ENCODE assay signal across 27 cellular contexts in the genomic region with DNA sequence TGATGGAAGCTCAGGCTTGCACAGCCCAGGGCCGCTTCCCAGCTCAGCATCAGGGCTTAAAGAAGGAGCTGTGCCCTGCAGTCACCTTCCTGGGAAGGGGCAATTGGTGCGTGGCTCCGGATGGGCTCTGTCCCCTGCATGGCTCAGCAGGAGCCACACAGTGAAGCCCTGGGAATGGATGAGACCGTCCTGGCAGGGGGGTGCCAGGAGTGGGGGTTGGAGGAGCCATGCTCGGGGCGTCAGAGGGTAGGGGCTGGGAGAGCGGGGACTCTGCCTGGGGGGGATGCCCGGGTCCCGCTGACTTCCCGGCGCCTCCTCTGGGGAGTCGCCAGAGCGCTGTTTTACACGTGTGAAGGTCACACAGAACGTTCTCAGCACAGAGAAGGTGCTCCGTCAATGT.
DNase-seq lines count a peak whose midpoint lies in the region; ATAC-seq and TF ChIP-seq lines count a peak whose summit lies in the region.
"Had no signal": no experiment of that assay in that cellular context is flagged by ENCODE, and none has a peak within 500 bp of the region (broad histone marks: within the 10 kb centered on the region; RNA-seq: fewer than 3 reads in every experiment).

No MANE protein-coding gene starts in this region.

- H3K4me1 ChIP-seq in right cardiac atrium (ENCODE audit: control insufficient read depth, insufficient read depth, low read length) (peaks cover 7% of the 10 kb centered on the region), PC-9 (replicated peaks; ENCODE audit: insufficient read depth) (peaks cover 35% of the 10 kb centered on the region), tibial artery (peaks cover 0 to 22% (median 9%) of the 10 kb centered on the region in 4 donors)
- H3K4me1 ChIP-seq: HAP-1 had no signal

- TF ChIP-seq CTCF in PC-9 (conservative IDR thresholded peaks at IDR 0.05) (no peak), tibial artery (IDR thresholded peaks at IDR 0.05) (no peak)

- no peak overlapping the region for H3K4me3 Mint-ChIP-seq in dendritic cell treated with granulocyte-macrophage colony-stimulating factor and Interleukin-4, amounts not matched to agents 40 ng/mL and 50 ng/mL, for 4 days
- no peak overlapping the region for H3K4me3 Mint-ChIP-seq in stimulated activated effector memory CD8-positive, alpha-beta T cell treated with anti-CD3 and anti-CD28 coated beads, Interleukin-12 subunit alpha, Interleukin-12 subunit beta, amount 100 ng/mL, for 72 hours
- no peak overlapping the region for H3K4me3 Mint-ChIP-seq in T-helper 2 cell treated with Interferon-gamma antibody and Interleukin-4, amounts not matched to agents 5 μg/mL and 100 μg/mL, for 36 hours
- H3K4me3 Mint-ChIP-seq: CD8-positive, alpha-beta T cell; GM23338 had no signal

- H3K27ac ChIP-seq in right cardiac atrium (ENCODE audit: low read length) (no peak overlapping the region), PC-9 (no peak overlapping the region), tibial artery (no peak overlapping the region), caudate nucleus (ENCODE audit: low read depth, low read length) (no peak overlapping the region)
- H3K27ac ChIP-seq: A549, C4-2B had no signal

- POLR2A ChIA-PET in PC-9 (lab: Charles Lee; ENCODE audit: unreplicated experiment) = no interaction called here

- H3K36me3 ChIP-seq in PC-9 (ENCODE audit: low read depth) = no peaks in the 10 kb centered on the region; the same call in 1 of the 2 replicates
- peaks cover 0 to 23% (median 7%) of the 10 kb centered on the region in 3 donors for H3K36me3 ChIP-seq in tibial artery
- H3K36me3 ChIP-seq: HAP-1 had no signal

- H3K36me3 Mint-ChIP-seq in dendritic cell treated with granulocyte-macrophage colony-stimulating factor and Interleukin-4, amounts not matched to agents 40 ng/mL and 50 ng/mL, for 4 days (ENCODE audit: low read depth) = no peaks in the 10 kb centered on the region
- H3K36me3 Mint-ChIP-seq in stimulated activated effector memory CD8-positive, alpha-beta T cell treated with anti-CD3 and anti-CD28 coated beads, Interleukin-12 subunit alpha, Interleukin-12 subunit beta, amount 100 ng/mL, for 72 hours = peaks cover 5% of the 10 kb centered on the region
- peaks cover 1% of the 10 kb centered on the region for H3K36me3 Mint-ChIP-seq in T-helper 2 cell treated with Interferon-gamma antibody and Interleukin-4, amounts not matched to agents 5 μg/mL and 100 μg/mL, for 36 hours (ENCODE audit: low read depth)
- H3K36me3 Mint-ChIP-seq: CD8-positive, alpha-beta T cell had no signal

- CTCF ChIA-PET in PC-9 (lab: Charles Lee) = no interaction called here

- peaks cover 59% of the 10 kb centered on the region for H4K20me1 ChIP-seq in PC-9 (ENCODE audit: insufficient read depth)

- H3K27me3 Mint-ChIP-seq in dendritic cell treated with granulocyte-macrophage colony-stimulating factor and Interleukin-4, amounts not matched to agents 40 ng/mL and 50 ng/mL, for 4 days = peaks cover 36% of the 10 kb centered on the region
- no peaks in the 10 kb centered on the region for H3K27me3 Mint-ChIP-seq in T-helper 2 cell treated with Interferon-gamma antibody and Interleukin-4, amounts not matched to agents 5 μg/mL and 100 μg/mL, for 36 hours (ENCODE audit: low read depth)

- H3K9me2 ChIP-seq in PC-9 (ENCODE audit: insufficient read depth) = no peaks in the 10 kb centered on the region

- 71% methylated on average over 16 of the region's 16 CpGs for WGBS in right cardiac atrium

- BruUV-seq in PC-9 (replicated peaks; lab: Mats Ljungman, UMichigan) = TSS peak; percentile 5

- H3K27me3 ChIP-seq in right cardiac atrium (ENCODE audit: control insufficient read depth, insufficient read depth) = no peaks in the 10 kb centered on the region
- H3K27me3 ChIP-seq in PC-9 (ENCODE audit: insufficient read depth, low read depth) = no peaks in the 10 kb centered on the region
- H3K27me3 ChIP-seq in tibial artery = no peaks in the 10 kb centered on the region

- no peak overlapping the region for H2AFZ ChIP-seq in PC-9
- H2AFZ ChIP-seq: GM23338 had no signal

- peak overlapping the region; percentile 17 for H3K27ac Mint-ChIP-seq in dendritic cell treated with granulocyte-macrophage colony-stimulating factor and Interleukin-4, amounts not matched to agents 40 ng/mL and 50 ng/mL, for 4 days
- peak overlapping the region; percentile 14 for H3K27ac Mint-ChIP-seq in stimulated activated effector memory CD8-positive, alpha-beta T cell treated with anti-CD3 and anti-CD28 coated beads, Interleukin-12 subunit alpha, Interleukin-12 subunit beta, amount 100 ng/mL, for 72 hours
- H3K27ac Mint-ChIP-seq in T-helper 2 cell treated with Interferon-gamma antibody and Interleukin-4, amounts not matched to agents 5 μg/mL and 100 μg/mL, for 36 hours = no peak overlapping the region
- H3K27ac Mint-ChIP-seq: CD8-positive, alpha-beta T cell; GM23338 had no signal

- H3K9me3 ChIP-seq in right cardiac atrium (ENCODE audit: control insufficient read depth, low read length) (no peaks in the 10 kb centered on the region), PC-9 (ENCODE audit: insufficient read depth, low read depth) (no peaks in the 10 kb centered on the region), tibial artery (no peaks in the 10 kb centered on the region)
- H3K9me3 ChIP-seq: A549, Caco-2, HAP-1 had no signal

- H3K4me3 ChIP-seq in right cardiac atrium (ENCODE audit: low read length) (no peak overlapping the region), PC-9 (peak overlapping the region; percentile 100), tibial artery (no peak overlapping the region)
- H3K4me3 ChIP-seq: A549, GM12878, GM23338, HAP-1 had no signal

- no peaks in the 10 kb centered on the region for H3K9me3 Mint-ChIP-seq in dendritic cell treated with granulocyte-macrophage colony-stimulating factor and Interleukin-4, amounts not matched to agents 40 ng/mL and 50 ng/mL, for 4 days
- no peaks in the 10 kb centered on the region for H3K9me3 Mint-ChIP-seq in stimulated activated effector memory CD8-positive, alpha-beta T cell treated with anti-CD3 and anti-CD28 coated beads, Interleukin-12 subunit alpha, Interleukin-12 subunit beta, amount 100 ng/mL, for 72 hours
- no peaks in the 10 kb centered on the region for H3K9me3 Mint-ChIP-seq in T-helper 2 cell treated with Interferon-gamma antibody and Interleukin-4, amounts not matched to agents 5 μg/mL and 100 μg/mL, for 36 hours
- H3K9me3 Mint-ChIP-seq: CD8-positive, alpha-beta T cell; GM23338 had no signal

- ATAC-seq in right cardiac atrium (peak in 1 of 2 donors; percentile 7), Right ventricle myocardium inferior (no peak)
- no peak for ATAC-seq in stimulated activated effector memory CD8-positive, alpha-beta T cell treated with anti-CD3 and anti-CD28 coated beads, Interleukin-12 subunit alpha, Interleukin-12 subunit beta, amount 100 ng/mL, for 72 hours
- ATAC-seq: CD8-positive, alpha-beta T cell; GM12878; GM23338 had no signal

- H3K4me1 Mint-ChIP-seq in dendritic cell treated with granulocyte-macrophage colony-stimulating factor and Interleukin-4, amounts not matched to agents 40 ng/mL and 50 ng/mL, for 4 days (ENCODE audit: low read depth) = peaks cover 38% of the 10 kb centered on the region
- peaks cover 21% of the 10 kb centered on the region for H3K4me1 Mint-ChIP-seq in stimulated activated effector memory CD8-positive, alpha-beta T cell treated with anti-CD3 and anti-CD28 coated beads, Interleukin-12 subunit alpha, Interleukin-12 subunit beta, amount 100 ng/mL, for 72 hours
- peaks cover 17% of the 10 kb centered on the region for H3K4me1 Mint-ChIP-seq in T-helper 2 cell treated with Interferon-gamma antibody and Interleukin-4, amounts not matched to agents 5 μg/mL and 100 μg/mL, for 36 hours (ENCODE audit: low read depth)

- intact Hi-C loops in right cardiac atrium (cut with DNase I) = no loop called here
- intact Hi-C loops in Right ventricle myocardium inferior (cut with DNase I) = no loop called here
- intact Hi-C loops in PC-9 (cut with micrococcal nuclease; ENCODE audit: unreplicated experiment) = loop anchor here (5.0 to 10.0 kb wide), 2 partner anchors 101 to 563 kb away; a partner anchor contains a TSS
- intact Hi-C loops in dendritic cell treated with granulocyte-macrophage colony-stimulating factor and Interleukin-4, amounts not matched to agents 40 ng/mL and 50 ng/mL, for 4 days (cut with micrococcal nuclease) = no loop called here
- intact Hi-C loops in tibial artery (cut with DNase I; ENCODE audit: low total_unique reads) = no loop called here

- H3K4me2 ChIP-seq in PC-9 = peak overlapping the region; percentile 98
- H3K4me2 ChIP-seq: A549, GM23338 had no signal

- DNase-seq in right cardiac atrium = peak; percentile 10 to 49 (median 45)
- no peak for DNase-seq in Right ventricle myocardium inferior (ENCODE audit: missing footprints)
- DNase-seq in PC-9 = no peak
- no peak for DNase-seq in stimulated activated effector memory CD8-positive, alpha-beta T cell treated with anti-CD3 and anti-CD28 coated beads, Interleukin-12 subunit alpha, Interleukin-12 subunit beta, amount 100 ng/mL, for 72 hours (ENCODE audit: low spot score in 2 of 2)
- no peak for DNase-seq in tibial artery
- DNase-seq in caudate nucleus (lab: John Stamatoyannopoulos, UW) = no peak
- no peak for DNase-seq in T-helper 2 cell treated with Interferon-gamma antibody and Interleukin-4, amounts not matched to agents 5 μg/mL and 100 μg/mL, for 36 hours (ENCODE audit: low spot score)
- DNase-seq: Caco-2; CD8-positive, alpha-beta T cell; DMS 273 treated with DMSO at 0.1 percent for 48 hours; DMS79; EL; GDM1; KG1; NCI-H1048; NCI-H1417; NCI-H1694; NCI-H2029 treated with DMSO at 0.1 percent for 48 hours; NCI-H2227 treated with DMSO at 0.1 percent for 48 hours; NCI-H526 treated with DMSO at 0.1 percent for 48 hours; SHP77 had no signal

- peaks cover 78% of the 10 kb centered on the region for H3K79me2 ChIP-seq in PC-9 (ENCODE audit: low read depth)

- H3F3A ChIP-seq in PC-9 (ENCODE audit: insufficient read depth, low read depth) = peaks cover 39% of the 10 kb centered on the region

Comparison
In these comparisons a context has a peak if more than half of its experiments do, and no peak if none do; other contexts are left out.
1. DNase-seq: peak in right cardiac atrium (3 of 3); none in Right ventricle myocardium inferior (single experiment), PC-9 (0 of 2), stimulated activated effector memory CD8-positive, alpha-beta T cell treated with anti-CD3 and anti-CD28 coated beads, Interleukin-12 subunit alpha, Interleukin-12 subunit beta, amount 100 ng/mL, for 72 hours (0 of 2), tibial artery (0 of 2), caudate nucleus (0 of 61) and T-helper 2 cell treated with Interferon-gamma antibody and Interleukin-4, amounts not matched to agents 5 μg/mL and 100 μg/mL, for 36 hours (single experiment).